9 cellular contexts compared by ENCODE assay signal in genomic region chr17:77728022-77728671, GRCh38.
DNase-seq lines count a peak whose midpoint lies in the region; ATAC-seq and TF ChIP-seq lines count a peak whose summit lies in the region.
"Had no signal": no experiment of that assay in that cellular context is flagged by ENCODE, and none has a peak within 500 bp of the region (broad histone marks: within the 10 kb centered on the region; RNA-seq: fewer than 3 reads in every experiment).

No MANE protein-coding gene starts in this region.

- intact Hi-C loops in dorsolateral prefrontal cortex (cut with DNase I): no loop called here

- no peaks in the 10 kb centered on the region for H3K4me1 ChIP-seq in GM23338 (ENCODE audit: insufficient read depth)
- H3K4me1 ChIP-seq in rectal smooth muscle tissue (ENCODE audit: control insufficient read depth, insufficient read depth, low read length): peaks cover 11% of the 10 kb centered on the region

- H3K9me3 Mint-ChIP-seq in GM23338: peaks cover 32% of the 10 kb centered on the region
- H3K9me3 Mint-ChIP-seq in activated T-helper 17 cell treated with anti-CD3 and anti-CD28 coated beads, Interleukin-2, amount 50 U/mL, for 72 hours: peaks cover 7% of the 10 kb centered on the region

- no peaks in the 10 kb centered on the region for H3F3A ChIP-seq in GM23338 (replicated peaks; ENCODE audit: low read depth)

- H3K9me2 ChIP-seq in GM23338 (ENCODE audit: insufficient read depth): no peaks in the 10 kb centered on the region

- peaks cover 12% of the 10 kb centered on the region for H3K36me3 Mint-ChIP-seq in GM23338 (ENCODE audit: low read depth)
- no peaks in the 10 kb centered on the region for H3K36me3 Mint-ChIP-seq in activated T-helper 17 cell treated with anti-CD3 and anti-CD28 coated beads, Interleukin-2, amount 50 U/mL, for 72 hours (ENCODE audit: low read depth)

- TF ChIP-seq CTCF in GM23338 (conservative IDR thresholded peaks at IDR 0.05; ENCODE audit: low read depth in 2 of 2): peak; percentile 35 to 45
- TF ChIP-seq CTCF in dorsolateral prefrontal cortex (IDR thresholded peaks at IDR 0.05 in 54 of 56, conservative IDR thresholded peaks at IDR 0.05 in 2 of 56; ENCODE audit: low read depth in 1 of 56, partially characterized antibody in 56 of 56): peak in 3 of 56 donors; percentile 10 to 14 (median 10)

- no peak overlapping the region for H2AFZ ChIP-seq in GM23338

- no peak overlapping the region for H3K4me2 ChIP-seq in GM23338

- no peaks in the 10 kb centered on the region for H3K27me3 Mint-ChIP-seq in GM23338 (ENCODE audit: insufficient read depth, low read depth, poor library complexity)
- peaks cover 6% of the 10 kb centered on the region for H3K27me3 Mint-ChIP-seq in activated T-helper 17 cell treated with anti-CD3 and anti-CD28 coated beads, Interleukin-2, amount 50 U/mL, for 72 hours

- H3K27ac Mint-ChIP-seq in GM23338: no peak overlapping the region
- no peak overlapping the region for H3K27ac Mint-ChIP-seq in activated T-helper 17 cell treated with anti-CD3 and anti-CD28 coated beads, Interleukin-2, amount 50 U/mL, for 72 hours
- H3K27ac Mint-ChIP-seq: activated T-helper 1 cell treated with anti-CD3 and anti-CD28 coated beads, Interleukin-12 subunit alpha, Interleukin-12 subunit beta, Interleukin-2, Interleukin-4 antibody, amounts not matched to agents 30 ng/mL and 10 ng/mL and 1 ng/mL, durations not matched to agents 14 hours and 24 hours and 36 hours had no signal

- H4K20me1 ChIP-seq in GM23338 (replicated peaks; ENCODE audit: insufficient read depth): no peaks in the 10 kb centered on the region

- DNase-seq in GM23338 (ENCODE audit: low spot score) (peak; percentile 36), NCI-H2171 treated with DMSO at 0.1 percent for 48 hours (lab: John Stamatoyannopoulos, UW) (peak; percentile 88), dorsolateral prefrontal cortex (peak in 1 of 10 donors; percentile 50), SW 1271 (lab: John Stamatoyannopoulos, UW) (no peak), hippocampal formation (lab: John Stamatoyannopoulos, UW) (no peak)
- no peak for DNase-seq in activated naive CD4-positive, alpha-beta T cell treated with Interleukin-2 at 50 U/mL for 16 hours

- H3K79me2 ChIP-seq in GM23338 (replicated peaks; ENCODE audit: insufficient read depth): no peaks in the 10 kb centered on the region

- no peaks in the 10 kb centered on the region for H3K4me1 Mint-ChIP-seq in GM23338
- H3K4me1 Mint-ChIP-seq in activated T-helper 17 cell treated with anti-CD3 and anti-CD28 coated beads, Interleukin-2, amount 50 U/mL, for 72 hours: peaks cover 4% of the 10 kb centered on the region

- H3K36me3 ChIP-seq in GM23338 (ENCODE audit: insufficient read depth) (peaks cover 3% of the 10 kb centered on the region; the same call in 1 of the 2 replicates), rectal smooth muscle tissue (ENCODE audit: control insufficient read depth, insufficient read depth, low read length) (no peaks in the 10 kb centered on the region)

- no peak overlapping the region for H3K9ac ChIP-seq in rectal smooth muscle tissue (ENCODE audit: low read length)

- ATAC-seq in GM23338: peak; percentile 60
- no peak for ATAC-seq in activated T-helper 17 cell treated with anti-CD3 and anti-CD28 coated beads, Interleukin-2, amount 50 U/mL, for 72 hours (replicated peaks)

- H3K27me3 ChIP-seq in GM23338 (ENCODE audit: insufficient read depth) (no peaks in the 10 kb centered on the region), dorsolateral prefrontal cortex (no peaks in the 10 kb centered on the region), rectal smooth muscle tissue (ENCODE audit: control insufficient read depth, insufficient read depth, low read length) (no peaks in the 10 kb centered on the region)

- H3K27ac ChIP-seq in GM23338 (ENCODE audit: low read depth): no peak overlapping the region
- peak overlapping the region in 51 of 59 donors; percentile 10 to 83 (median 61) for H3K27ac ChIP-seq in dorsolateral prefrontal cortex
- peak overlapping the region; percentile 59 for H3K27ac ChIP-seq in rectal smooth muscle tissue (ENCODE audit: low read depth, low read length)

- H3K4me3 ChIP-seq in GM23338 (no peak overlapping the region), dorsolateral prefrontal cortex (no peak overlapping the region), rectal smooth muscle tissue (ENCODE audit: low read length) (no peak overlapping the region)

- H3K4me3 Mint-ChIP-seq in GM23338: no peak overlapping the region
- no peak overlapping the region for H3K4me3 Mint-ChIP-seq in activated T-helper 17 cell treated with anti-CD3 and anti-CD28 coated beads, Interleukin-2, amount 50 U/mL, for 72 hours
- H3K4me3 Mint-ChIP-seq: activated T-helper 1 cell treated with anti-CD3 and anti-CD28 coated beads, Interleukin-12 subunit alpha, Interleukin-12 subunit beta, Interleukin-2, Interleukin-4 antibody, amounts not matched to agents 30 ng/mL and 10 ng/mL and 1 ng/mL, durations not matched to agents 14 hours and 24 hours and 36 hours had no signal

TF ChIP-seq in GM23338, 12 proteins besides CTCF, POLR2A, EP300 and RAD21:
- TF ChIP-seq POLR2AphosphoS5 (IDR thresholded peaks at IDR 0.05; ENCODE audit: low read depth) (no peak), JUNB (IDR thresholded peaks at IDR 0.05; ENCODE audit: unreplicated experiment) (no peak), ETS1 (IDR thresholded peaks at IDR 0.05) (no peak), NANOG (IDR thresholded peaks at IDR 0.05; ENCODE audit: borderline replicate concordance) (no peak), STAT1 (IDR thresholded peaks at IDR 0.05; ENCODE audit: unreplicated experiment) (no peak)
- TF ChIP-seq, protein P1, sequence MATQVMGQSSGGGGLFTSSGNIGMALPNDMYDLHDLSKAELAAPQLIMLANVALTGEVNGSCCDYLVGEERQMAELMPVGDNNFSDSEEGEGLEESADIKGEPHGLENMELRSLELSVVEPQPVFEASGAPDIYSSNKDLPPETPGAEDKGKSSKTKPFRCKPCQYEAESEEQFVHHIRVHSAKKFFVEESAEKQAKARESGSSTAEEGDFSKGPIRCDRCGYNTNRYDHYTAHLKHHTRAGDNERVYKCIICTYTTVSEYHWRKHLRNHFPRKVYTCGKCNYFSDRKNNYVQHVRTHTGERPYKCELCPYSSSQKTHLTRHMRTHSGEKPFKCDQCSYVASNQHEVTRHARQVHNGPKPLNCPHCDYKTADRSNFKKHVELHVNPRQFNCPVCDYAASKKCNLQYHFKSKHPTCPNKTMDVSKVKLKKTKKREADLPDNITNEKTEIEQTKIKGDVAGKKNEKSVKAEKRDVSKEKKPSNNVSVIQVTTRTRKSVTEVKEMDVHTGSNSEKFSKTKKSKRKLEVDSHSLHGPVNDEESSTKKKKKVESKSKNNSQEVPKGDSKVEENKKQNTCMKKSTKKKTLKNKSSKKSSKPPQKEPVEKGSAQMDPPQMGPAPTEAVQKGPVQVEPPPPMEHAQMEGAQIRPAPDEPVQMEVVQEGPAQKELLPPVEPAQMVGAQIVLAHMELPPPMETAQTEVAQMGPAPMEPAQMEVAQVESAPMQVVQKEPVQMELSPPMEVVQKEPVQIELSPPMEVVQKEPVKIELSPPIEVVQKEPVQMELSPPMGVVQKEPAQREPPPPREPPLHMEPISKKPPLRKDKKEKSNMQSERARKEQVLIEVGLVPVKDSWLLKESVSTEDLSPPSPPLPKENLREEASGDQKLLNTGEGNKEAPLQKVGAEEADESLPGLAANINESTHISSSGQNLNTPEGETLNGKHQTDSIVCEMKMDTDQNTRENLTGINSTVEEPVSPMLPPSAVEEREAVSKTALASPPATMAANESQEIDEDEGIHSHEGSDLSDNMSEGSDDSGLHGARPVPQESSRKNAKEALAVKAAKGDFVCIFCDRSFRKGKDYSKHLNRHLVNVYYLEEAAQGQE (IDR thresholded peaks at IDR 0.05; ENCODE audit: unreplicated experiment): no peak

Comparison
In these comparisons a context has a peak if more than half of its experiments do, and no peak if none do; other contexts are left out.
1. DNase-seq: peak in GM23338 (single experiment) and NCI-H2171 treated with DMSO at 0.1 percent for 48 hours (single experiment); none in SW 1271 (0 of 2), activated naive CD4-positive, alpha-beta T cell treated with Interleukin-2 at 50 U/mL for 16 hours (single experiment) and hippocampal formation (0 of 2).